25 cellular contexts compared by ENCODE assay signal in genomic region chr1:38456564-38456876, GRCh38.
DNase-seq lines count a peak whose midpoint lies in the region; ATAC-seq, FAIRE-seq and TF ChIP-seq lines count a peak whose summit lies in the region.
"Had no signal": no experiment of that assay in that cellular context is flagged by ENCODE, and none has a peak within 500 bp of the region (broad histone marks: within the 10 kb centered on the region; RNA-seq: fewer than 3 reads in every experiment).

No MANE protein-coding gene starts in this region.

- H3K9me3 ChIP-seq in HepG2 (ENCODE audit: low read length) (no peaks in the 10 kb centered on the region), right lobe of liver (no peaks in the 10 kb centered on the region)

- no peak overlapping the region for H3K27ac ChIP-seq in HepG2 (ENCODE audit: extremely low read length, insufficient read depth, low read length)
- no peak overlapping the region for H3K27ac ChIP-seq in right lobe of liver
- H3K27ac ChIP-seq: C4-2B, PC-9, RWPE1, SK-N-MC had no signal

- in situ Hi-C loops in HepG2 (cut with HindIII; ENCODE audit: extremely low pct_ligation_motif_present, low pct_unique_long_range_greater_than_20kb), result no loop called here

- POLR2A ChIA-PET in HepG2 (lab: Yijun Ruan, JAX), result no interaction called here

- no peak for TF ChIP-seq CTCF in HepG2 (CRISPR knock-in tag; IDR thresholded peaks at IDR 0.05)
- TF ChIP-seq CTCF in right lobe of liver (IDR thresholded peaks at IDR 0.05), result no peak

- H4K20me1 ChIP-seq in HepG2 (ENCODE audit: insufficient read depth, low read length), result no peaks in the 10 kb centered on the region

- no TSS peak for BruUV-seq in HepG2 (replicated peaks; lab: Mats Ljungman, UMichigan)

- DNase-seq in HepG2 (ENCODE audit: low spot score) (no peak), right lobe of liver (no peak), NCI-H82 treated with DMSO at 0.1 percent for 48 hours (lab: John Stamatoyannopoulos, UW; ENCODE audit: unreplicated experiment) (peak; percentile 64), medulla oblongata (ENCODE audit: extremely low spot score) (peak; percentile 6), H4 (ENCODE audit: low spot score) (no peak), NCI-H2107 treated with DMSO at 0.1 percent for 48 hours (lab: John Stamatoyannopoulos, UW; ENCODE audit: unreplicated experiment) (no peak)
- DNase-seq: Calu3; CD8-positive, alpha-beta memory T cell; EL; GF-D8; GOT3; KG1; NCI-H1092 treated with DMSO at 0.1 percent for 48 hours; NCI-H1436 treated with DMSO at 0.1 percent for 48 hours; NCI-H1930; NCI-H510A treated with DMSO at 0.1 percent for 48 hours; PC-9; SHP77 treated with DMSO at 0.1 percent for 48 hours; SW 1271; T-helper 17 cell had no signal

- H3K4me3 ChIP-seq in HepG2 (replicated peaks in 1 of 3; ENCODE audit: insufficient read depth in 1 of 3, low read depth in 2 of 3, low read length in 3 of 3) (no peak overlapping the region), right lobe of liver (no peak overlapping the region)
- H3K4me3 ChIP-seq: PC-9, SK-N-MC had no signal

- ATAC-seq in HepG2 (no peak), right lobe of liver (no peak), GM21515 (IDR thresholded peaks at IDR 0.05; ENCODE audit: unreplicated experiment) (no peak)
- ATAC-seq: T-helper 17 cell had no signal

- TF ChIP-seq EP300 in HepG2 (IDR thresholded peaks at IDR 0.05; ENCODE audit: low read depth in 2 of 2, low read length in 2 of 2), result no peak
- no peak for TF ChIP-seq EP300 in HepG2 (CRISPR knock-in tag; IDR thresholded peaks at IDR 0.05; ENCODE audit: borderline replicate concordance)

- no peak overlapping the region for H3K9ac ChIP-seq in HepG2 (ENCODE audit: insufficient read depth, low read depth, low read length)

- H3K27me3 ChIP-seq in HepG2 (ENCODE audit: control insufficient read depth in 1 of 2, insufficient read depth in 2 of 2, low read length in 2 of 2) (no peaks in the 10 kb centered on the region; a peak in 2 of 5 replicates), right lobe of liver (no peaks in the 10 kb centered on the region)

- H3K79me2 ChIP-seq in HepG2 (ENCODE audit: insufficient read depth, low read length), result no peaks in the 10 kb centered on the region

- no peak overlapping the region for H3K4me2 ChIP-seq in HepG2 (ENCODE audit: low read depth, low read length)
- H3K4me2 ChIP-seq: PC-9 had no signal

- intact Hi-C loops in HepG2 (cut with micrococcal nuclease; ENCODE audit: unreplicated experiment), result no loop called here
- intact Hi-C loops in right lobe of liver (cut with DNase I), result no loop called here

- FAIRE-seq in HepG2 (lab: Jason Lieb, UNC), result no peak
- FAIRE-seq: A204.1 had no signal

- CTCF ChIA-PET in HepG2 (lab: Yijun Ruan, JAX; ENCODE audit: low intra/inter-chr PET ratio, low total read pairs), result no interaction called here

- TF ChIP-seq RAD21 in HepG2 (CRISPR knock-in tag; IDR thresholded peaks at IDR 0.05), result no peak

- H3K36me3 ChIP-seq in HepG2 (replicated peaks in 1 of 2; ENCODE audit: control insufficient read depth in 1 of 2, insufficient read depth in 2 of 2, low read length in 2 of 2) (no peaks in the 10 kb centered on the region), right lobe of liver (no peaks in the 10 kb centered on the region)

- H3K4me1 ChIP-seq in HepG2 (ENCODE audit: insufficient read depth, low read length) (no peaks in the 10 kb centered on the region), right lobe of liver (no peaks in the 10 kb centered on the region)

- TF ChIP-seq POLR2A in HepG2 (IDR thresholded peaks at IDR 0.05; ENCODE audit: insufficient read depth in 1 of 2, low read depth in 2 of 2, low read length in 2 of 2) (no peak), right lobe of liver (IDR thresholded peaks at IDR 0.05) (no peak)

- no peak overlapping the region for H2AFZ ChIP-seq in HepG2 (ENCODE audit: low read length)
- H2AFZ ChIP-seq: PC-9 had no signal

- WGBS in HepG2 (ENCODE audit: low lambda C conversion rate), result no CpG with 5 or more reads among the region's 2 CpGs
- 33% methylated on average over 2 of the region's 2 CpGs for WGBS in right lobe of liver (ENCODE audit: insufficient coverage, low coverage, low lambda C conversion rate, missing lambda C conversion rate)

TF ChIP-seq in HepG2, 621 proteins besides CTCF, POLR2A, EP300 and RAD21:
- TF ChIP-seq MAFF (IDR thresholded peaks at IDR 0.05; ENCODE audit: low read depth, low read length) (0 out of 2 replicates have a peak, but pooled peaks have one; percentile 9), JDP2 (CRISPR knock-in tag; IDR thresholded peaks at IDR 0.05; ENCODE audit: borderline replicate concordance) (no peak), MAFK (conservative IDR thresholded peaks at IDR 0.05 in 1 of 2, IDR thresholded peaks at IDR 0.05 in 1 of 2; ENCODE audit: low read length in 2 of 2) (peak in 1 of 2 experiments; percentile 46; a peak in 1 of 4 replicates)

Comparison
In these comparisons a context has a peak if more than half of its experiments do, and no peak if none do; other contexts are left out.
1. DNase-seq: peak in NCI-H82 treated with DMSO at 0.1 percent for 48 hours (single experiment) and medulla oblongata (single experiment); none in HepG2 (single experiment), right lobe of liver (0 of 3), H4 (single experiment) and NCI-H2107 treated with DMSO at 0.1 percent for 48 hours (single experiment).